Comparison of ENCODE assay signal across 18 cellular contexts in the genomic region with DNA sequence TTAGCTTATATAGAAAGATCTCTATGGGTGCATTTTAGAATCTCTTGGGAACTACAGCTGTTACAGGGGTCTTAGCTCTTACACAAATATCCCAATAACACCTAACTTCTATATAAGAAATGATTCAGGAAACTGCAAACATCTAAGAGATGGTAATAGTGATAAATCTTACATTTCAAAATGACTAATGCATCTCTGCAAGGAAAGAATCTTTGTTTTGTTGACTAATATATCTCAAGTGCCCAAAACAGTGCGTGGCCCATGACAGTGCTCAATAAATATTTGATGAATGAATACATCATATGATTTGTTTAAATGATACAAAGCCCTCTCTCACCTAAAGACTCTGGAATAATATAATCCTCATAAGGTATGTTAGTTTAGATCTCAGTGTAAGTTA. TPM values are rescaled to one million over a fixed set of nuclear protein-coding genes. Genes with fewer than 3 reads are reported as not detected.
DNase-seq lines count a peak whose midpoint lies in the region; ATAC-seq and TF ChIP-seq lines count a peak whose summit lies in the region.
"Had no signal": no experiment of that assay in that cellular context is flagged by ENCODE, and none has a peak within 500 bp of the region (broad histone marks: within the 10 kb centered on the region; RNA-seq: fewer than 3 reads in every experiment).

No MANE protein-coding gene starts in this region.

- DNase-seq in DMS53 (lab: John Stamatoyannopoulos, UW) (peak; percentile 43), DMS53 treated with DMSO at 0.1 percent for 48 hours (lab: John Stamatoyannopoulos, UW; ENCODE audit: unreplicated experiment) (no peak), RPMI7951 (ENCODE audit: low read depth) (peak; percentile 2), epithelial cell of esophagus (ENCODE audit: low read depth) (peak; percentile 76), NCI-H1092 (lab: John Stamatoyannopoulos, UW) (no peak)
- no peak for DNase-seq in activated naive CD4-positive, alpha-beta T cell treated with Interleukin-2 at 50 U/mL for 16 hours
- DNase-seq: activated CD4-positive, alpha-beta memory T cell treated with anti-CD3 and anti-CD28 coated beads for 36 hours; activated naive CD8-positive, alpha-beta T cell treated with anti-CD3 and anti-CD28 coated beads, Interleukin-2, amount 50 U/mL, for 24 hours; activated T-cell treated with anti-CD3 and anti-CD28 coated beads, Interleukin-2, amount 50 U/mL, for 4 hours; CD4-positive, alpha-beta memory T cell; H7; head of caudate nucleus; islet precursor cell; NCI-H1417 treated with DMSO at 0.1 percent for 48 hours; right cardiac atrium; testis had no signal

- ATAC-seq in HG03135 (IDR thresholded peaks at IDR 0.05; ENCODE audit: unreplicated experiment) (no peak), esophagus mucosa (no peak)
- ATAC-seq: activated naive CD8-positive, alpha-beta T cell treated with anti-CD3 and anti-CD28 coated beads, Interleukin-2, amount 50 U/mL, for 24 hours; activated T-cell treated with anti-CD3 and anti-CD28 coated beads, Interleukin-2, amount 50 U/mL, for 4 hours; right cardiac atrium had no signal

- H3K4me3 ChIP-seq in epithelial cell of esophagus (ENCODE audit: low read length) = no peak overlapping the region
- H3K4me3 ChIP-seq: testis had no signal

- TF ChIP-seq CTCF in epithelial cell of esophagus (IDR thresholded peaks at IDR 0.05; ENCODE audit: insufficient read depth, low read depth, low read length, missing control alignments) = no peak

RNA-seq across cellular contexts. Expression of a gene that starts 47.5 kb away (rescaled TPM):
- 26.7 and 36.9 TPM in 2 replicates for total RNA-seq in RPMI7951 (2014; rRNA removed; shearing (Covaris generic))
- total RNA-seq in esophagus mucosa = 14.1 TPM

RNA-seq across cellular contexts. Expression of a gene that starts 51.0 kb away (rescaled TPM):
- 35.2 and 44.6 TPM in 2 replicates for total RNA-seq in RPMI7951 (2014; rRNA removed; shearing (Covaris generic))
- 17.1 TPM for total RNA-seq in esophagus mucosa

Comparison
In these comparisons a context has a peak if more than half of its experiments do, and no peak if none do; other contexts are left out.
1. DNase-seq: peak in DMS53 (single experiment), RPMI7951 (single experiment) and epithelial cell of esophagus (single experiment); none in DMS53 treated with DMSO at 0.1 percent for 48 hours (single experiment), NCI-H1092 (single experiment) and activated naive CD4-positive, alpha-beta T cell treated with Interleukin-2 at 50 U/mL for 16 hours (single experiment).